In genomic region chr1:40143891-40144575, GRCh38 we compare ENCODE assay signal across 8 cellular contexts. TPM values are rescaled to one million over a fixed set of nuclear protein-coding genes. Genes with fewer than 3 reads are reported as not detected.
DNase-seq lines count a peak whose midpoint lies in the region; ATAC-seq lines count a peak whose summit lies in the region.

No MANE protein-coding gene starts in this region.

- no peaks in the 10 kb centered on the region for H3K9me3 Mint-ChIP-seq in activated CD4-positive, alpha-beta T cell treated with anti-CD3 and anti-CD28 coated beads, Interleukin-2, amount 10 ng/mL, durations not matched to agents 24 days and 14 days

- intact Hi-C loops in activated CD4-positive, alpha-beta T cell treated with anti-CD3 and anti-CD28 coated beads, Interleukin-2, amount 10 ng/mL, durations not matched to agents 24 days and 14 days (cut with micrococcal nuclease), result loop anchor here (1.0 to 10.0 kb wide), 3 partner anchors 195 to 521 kb away; partner anchors contain the start of gene RIMS3

- peaks cover 19% of the 10 kb centered on the region for H3K4me1 Mint-ChIP-seq in activated CD4-positive, alpha-beta T cell treated with anti-CD3 and anti-CD28 coated beads, Interleukin-2, amount 10 ng/mL, durations not matched to agents 24 days and 14 days

- DNase-seq in Ammon's horn (ENCODE audit: low spot score) (peak; percentile 71), HCEC 1CT (peak; percentile 68), NCI-H510A treated with DMSO at 0.1 percent for 48 hours (lab: John Stamatoyannopoulos, UW) (peak; percentile 97), dermis microvascular lymphatic vessel endothelial cell (ENCODE audit: low read depth in 2 of 2) (peak; percentile 39 to 68), lung microvascular endothelial cell (ENCODE audit: low read depth in 2 of 2) (peak; percentile 68 to 72)
- DNase-seq in activated CD4-positive, alpha-beta T cell treated with anti-CD3 and anti-CD28 coated beads, Interleukin-2, amount 10 ng/mL, durations not matched to agents 24 days and 14 days, result peak; percentile 88
- DNase-seq in stimulated activated CD8-positive, alpha-beta memory T cell treated with anti-CD3 and anti-CD28 coated beads, Interleukin-2, amount 100 ng/mL, for 1 hour (ENCODE audit: low read depth in 2 of 2), result peak; percentile 12 to 16

- no peak overlapping the region for H3K4me3 Mint-ChIP-seq in activated CD4-positive, alpha-beta T cell treated with anti-CD3 and anti-CD28 coated beads, Interleukin-2, amount 10 ng/mL, durations not matched to agents 24 days and 14 days

- H3K36me3 Mint-ChIP-seq in activated CD4-positive, alpha-beta T cell treated with anti-CD3 and anti-CD28 coated beads, Interleukin-2, amount 10 ng/mL, durations not matched to agents 24 days and 14 days (ENCODE audit: low read depth), result no peaks in the 10 kb centered on the region

- no peak for ATAC-seq in GM21786 (IDR thresholded peaks at IDR 0.05; ENCODE audit: unreplicated experiment)

- H3K27me3 Mint-ChIP-seq in activated CD4-positive, alpha-beta T cell treated with anti-CD3 and anti-CD28 coated beads, Interleukin-2, amount 10 ng/mL, durations not matched to agents 24 days and 14 days, result peaks cover 54% of the 10 kb centered on the region

- no peak overlapping the region for H3K27ac Mint-ChIP-seq in activated CD4-positive, alpha-beta T cell treated with anti-CD3 and anti-CD28 coated beads, Interleukin-2, amount 10 ng/mL, durations not matched to agents 24 days and 14 days

RNA-seq across cellular contexts. Expression of gene RLF, which starts 17.2 kb away (rescaled TPM):
- total RNA-seq in activated CD4-positive, alpha-beta T cell treated with anti-CD3 and anti-CD28 coated beads, Interleukin-2, amount 10 ng/mL, durations not matched to agents 24 days and 14 days, result 21.2 TPM in 2 replicates
- total RNA-seq in dermis microvascular lymphatic vessel endothelial cell (14.1 and 17.1 TPM in 2 replicates), lung microvascular endothelial cell (12.9 and 19.2 TPM in 2 replicates)

RNA-seq across cellular contexts. Expression of gene PPT1, which starts 47.0 kb away (rescaled TPM):
- total RNA-seq in activated CD4-positive, alpha-beta T cell treated with anti-CD3 and anti-CD28 coated beads, Interleukin-2, amount 10 ng/mL, durations not matched to agents 24 days and 14 days, result 99.0 and 102 TPM in 2 replicates
- total RNA-seq in dermis microvascular lymphatic vessel endothelial cell (54.9 and 65.6 TPM in 2 replicates), lung microvascular endothelial cell (34.7 and 45.1 TPM in 2 replicates)

Comparison
In these comparisons a context has a peak if more than half of its experiments do, and no peak if none do; other contexts are left out.
1. DNase-seq: peak in every context shown above with its lines; median percentile 97 in NCI-H510A treated with DMSO at 0.1 percent for 48 hours; 88 in activated CD4-positive, alpha-beta T cell treated with anti-CD3 and anti-CD28 coated beads, Interleukin-2, amount 10 ng/mL, durations not matched to agents 24 days and 14 days; 71 in Ammon's horn; 70 in lung microvascular endothelial cell; 68 in HCEC 1CT; 54 in dermis microvascular lymphatic vessel endothelial cell; 14 in stimulated activated CD8-positive, alpha-beta memory T cell treated with anti-CD3 and anti-CD28 coated beads, Interleukin-2, amount 100 ng/mL, for 1 hour.